Comparison of ENCODE assay signal across 21 cellular contexts in the genomic region with DNA sequence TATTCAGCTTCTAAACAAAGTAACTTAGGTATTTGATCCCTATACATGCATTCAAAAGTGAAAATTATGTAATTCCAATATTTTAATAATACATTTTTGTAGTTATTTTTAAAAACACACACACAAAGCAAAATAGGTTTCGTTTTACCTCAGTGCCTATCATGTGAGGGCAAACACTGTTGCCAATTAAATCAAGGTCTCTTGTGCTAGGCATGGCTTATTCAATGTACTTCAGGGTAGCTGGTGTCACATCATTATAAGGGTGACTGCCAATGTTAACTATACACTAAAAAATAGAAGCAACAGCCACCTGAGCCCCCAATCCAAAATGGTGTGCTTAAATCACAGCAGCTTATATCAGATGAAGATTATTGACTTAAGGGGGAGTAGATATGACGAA.
A peak's percentile ranks its signal among the peaks of the same experiment; 100 is the strongest.
DNase-seq lines count a peak whose midpoint lies in the region; ATAC-seq and TF ChIP-seq lines count a peak whose summit lies in the region.
"Had no signal": no experiment of that assay in that cellular context is flagged by ENCODE, and none has a peak within 500 bp of the region (broad histone marks: within the 10 kb centered on the region; RNA-seq: fewer than 3 reads in every experiment).

No MANE protein-coding gene starts in this region.

- no peak for TF ChIP-seq CTCF in AG04450 (IDR thresholded peaks at IDR 0.05; ENCODE audit: low read depth, low read length)

- no peak overlapping the region for H4K8ac ChIP-seq in mesenchymal stem cell (ENCODE audit: low read length)

- CTCF ChIA-PET in AG04450 (lab: Charles Lee), result interaction anchor here (0.8 to 1.1 kb wide), 3 partner anchors 49 to 522 kb away, joined by 3 to 5 read pairs (median 3); no protein-coding TSS in a partner anchor
- CTCF ChIA-PET in activated CD8-positive, alpha-beta memory T cell treated with anti-CD3 and anti-CD28 coated beads, Interleukin-2, amount 10 ng/mL, durations not matched to agents 7 days and 5 days (lab: Charles Lee), result interaction anchor here (1.6 kb wide), 1 partner anchor 10 kb away, joined by 4 read pairs; no protein-coding TSS in a partner anchor

- H3K4me1 ChIP-seq in mesenchymal stem cell (ENCODE audit: control insufficient read depth, insufficient read depth, low read depth, low read length), result no peaks in the 10 kb centered on the region

- no peak overlapping the region for H2AK5ac ChIP-seq in mesenchymal stem cell (ENCODE audit: low read length, severe bottlenecking)

- no peak overlapping the region for H3K27ac Mint-ChIP-seq in activated CD8-positive, alpha-beta memory T cell treated with anti-CD3 and anti-CD28 coated beads, Interleukin-2, amount 10 ng/mL, durations not matched to agents 7 days and 5 days

- no peaks in the 10 kb centered on the region for H3K27me3 Mint-ChIP-seq in activated CD8-positive, alpha-beta memory T cell treated with anti-CD3 and anti-CD28 coated beads, Interleukin-2, amount 10 ng/mL, durations not matched to agents 7 days and 5 days

- no peak overlapping the region for H3K4me2 ChIP-seq in mesenchymal stem cell (ENCODE audit: low read length, poor library complexity, severe bottlenecking)

- H3K4ac ChIP-seq in mesenchymal stem cell (ENCODE audit: low read depth in 1 of 2, low read length in 2 of 2), result no peak overlapping the region

- peaks cover 2% of the 10 kb centered on the region for H3K79me1 ChIP-seq in mesenchymal stem cell (replicated peaks; ENCODE audit: low read length, poor library complexity, severe bottlenecking)

- H3K9me3 Mint-ChIP-seq in activated CD8-positive, alpha-beta memory T cell treated with anti-CD3 and anti-CD28 coated beads, Interleukin-2, amount 10 ng/mL, durations not matched to agents 7 days and 5 days (ENCODE audit: low read depth), result no peaks in the 10 kb centered on the region

- 97% methylated on average over 2 of the region's 2 CpGs for WGBS in mesenchymal stem cell

- no peak overlapping the region for H4K91ac ChIP-seq in mesenchymal stem cell (ENCODE audit: low read length)

- H3K9ac ChIP-seq in mesenchymal stem cell (ENCODE audit: low read length), result no peak overlapping the region

- no peak overlapping the region for H3K4me3 Mint-ChIP-seq in activated CD8-positive, alpha-beta memory T cell treated with anti-CD3 and anti-CD28 coated beads, Interleukin-2, amount 10 ng/mL, durations not matched to agents 7 days and 5 days

- H2BK5ac ChIP-seq in mesenchymal stem cell (ENCODE audit: low read depth, low read length, poor library complexity, severe bottlenecking), result no peak overlapping the region

- H3K36me3 ChIP-seq in mesenchymal stem cell (ENCODE audit: control insufficient read depth in 1 of 2, insufficient read depth in 2 of 2, low read depth in 1 of 2, low read length in 2 of 2), result peaks cover 0 to 2% of the 10 kb centered on the region in 2 experiments
- H3K36me3 ChIP-seq: MG63 had no signal

- no peak overlapping the region for H3K18ac ChIP-seq in mesenchymal stem cell (ENCODE audit: low read depth in 1 of 2, low read length in 2 of 2)

- no peak overlapping the region for H3K14ac ChIP-seq in mesenchymal stem cell (ENCODE audit: low read length in 2 of 2)

- DNase-seq in NCI-H1105 treated with DMSO at 0.1 percent for 48 hours (lab: John Stamatoyannopoulos, UW) (peak; percentile 45), NCI-H1105 (lab: John Stamatoyannopoulos, UW) (no peak), AG04450 (ENCODE audit: low read depth, low spot score) (no peak), NCI-H748 (lab: John Stamatoyannopoulos, UW; ENCODE audit: unreplicated experiment) (peak; percentile 53), mesenchymal stem cell (peak; percentile 5), GM19238 (ENCODE audit: insufficient read length, low spot score) (no peak), UCSD-AML1 (lab: John Stamatoyannopoulos, UW; ENCODE audit: unreplicated experiment) (no peak)
- DNase-seq in activated CD8-positive, alpha-beta memory T cell treated with anti-CD3 and anti-CD28 coated beads, Interleukin-2, amount 10 ng/mL, durations not matched to agents 7 days and 5 days, result no peak
- DNase-seq: 8988T, ACHN, Calu3, DMS79 treated with DMSO at 0.1 percent for 48 hours, KG1, MG63, NCI-H1694, NCI-H2029 treated with DMSO at 0.1 percent for 48 hours, NCI-H2171 treated with DMSO at 0.1 percent for 48 hours, NCI-H524, SHP77 had no signal

- POLR2A ChIA-PET in AG04450 (lab: Yijun Ruan, JAX), result interaction anchor here (0.6 kb wide), 2 partner anchors 35 to 138 kb away, joined by 4 to 5 read pairs; no protein-coding TSS in a partner anchor

- H3K23ac ChIP-seq in mesenchymal stem cell (ENCODE audit: low read length in 2 of 2), result no peak overlapping the region

- no peak overlapping the region for H2BK15ac ChIP-seq in mesenchymal stem cell (ENCODE audit: low read depth, poor library complexity, severe bottlenecking)

- H3K27ac ChIP-seq in AG04450 (ENCODE audit: low read depth, low read length) (peak overlapping the region; percentile 32), mesenchymal stem cell (ENCODE audit: low read length, poor library complexity, severe bottlenecking) (no peak overlapping the region)
- H3K27ac ChIP-seq: RWPE1 had no signal

- no peaks in the 10 kb centered on the region for H3K27me3 ChIP-seq in AG04450 (ENCODE audit: control insufficient read depth, insufficient read depth, low read length)
- H3K27me3 ChIP-seq in mesenchymal stem cell (ENCODE audit: control insufficient read depth in 1 of 2, insufficient read depth in 1 of 2, low read length in 2 of 2), result no peaks in the 10 kb centered on the region
- H3K27me3 ChIP-seq: MG63 had no signal

- H3K36me3 Mint-ChIP-seq in activated CD8-positive, alpha-beta memory T cell treated with anti-CD3 and anti-CD28 coated beads, Interleukin-2, amount 10 ng/mL, durations not matched to agents 7 days and 5 days, result peaks cover 36% of the 10 kb centered on the region

- H2BK12ac ChIP-seq in mesenchymal stem cell (ENCODE audit: low read length in 2 of 2), result no peak overlapping the region

- H2BK120ac ChIP-seq in mesenchymal stem cell (ENCODE audit: low read depth, low read length), result no peak overlapping the region

- H3K9me3 ChIP-seq in AG04450 (ENCODE audit: control insufficient read depth, insufficient read depth, low read length) (no peaks in the 10 kb centered on the region), mesenchymal stem cell (ENCODE audit: control insufficient read depth, low read length) (no peaks in the 10 kb centered on the region)

- H3K4me1 Mint-ChIP-seq in activated CD8-positive, alpha-beta memory T cell treated with anti-CD3 and anti-CD28 coated beads, Interleukin-2, amount 10 ng/mL, durations not matched to agents 7 days and 5 days, result peaks cover 17% of the 10 kb centered on the region

- H2AFZ ChIP-seq in mesenchymal stem cell (ENCODE audit: low read depth, low read length), result no peak overlapping the region

- H3K4me3 ChIP-seq in AG04450 (ENCODE audit: low read depth, low read length) (no peak overlapping the region), mesenchymal stem cell (ENCODE audit: insufficient read depth in 1 of 2, low read depth in 1 of 2, low read length in 2 of 2) (no peak overlapping the region)
- H3K4me3 ChIP-seq: MG63 had no signal

- no peak for ATAC-seq in activated CD8-positive, alpha-beta memory T cell treated with anti-CD3 and anti-CD28 coated beads, Interleukin-2, amount 10 ng/mL, durations not matched to agents 7 days and 5 days
- ATAC-seq: Panc1 had no signal

Comparison
In these comparisons a context has a peak if more than half of its experiments do, and no peak if none do; other contexts are left out.
1. DNase-seq: peak in NCI-H1105 treated with DMSO at 0.1 percent for 48 hours (single experiment), NCI-H748 (single experiment) and mesenchymal stem cell (single experiment); none in NCI-H1105 (single experiment), AG04450 (single experiment), GM19238 (single experiment), UCSD-AML1 (single experiment) and activated CD8-positive, alpha-beta memory T cell treated with anti-CD3 and anti-CD28 coated beads, Interleukin-2, amount 10 ng/mL, durations not matched to agents 7 days and 5 days (single experiment).